ENCODE assay signal across 18 cellular contexts in the genomic region with DNA sequence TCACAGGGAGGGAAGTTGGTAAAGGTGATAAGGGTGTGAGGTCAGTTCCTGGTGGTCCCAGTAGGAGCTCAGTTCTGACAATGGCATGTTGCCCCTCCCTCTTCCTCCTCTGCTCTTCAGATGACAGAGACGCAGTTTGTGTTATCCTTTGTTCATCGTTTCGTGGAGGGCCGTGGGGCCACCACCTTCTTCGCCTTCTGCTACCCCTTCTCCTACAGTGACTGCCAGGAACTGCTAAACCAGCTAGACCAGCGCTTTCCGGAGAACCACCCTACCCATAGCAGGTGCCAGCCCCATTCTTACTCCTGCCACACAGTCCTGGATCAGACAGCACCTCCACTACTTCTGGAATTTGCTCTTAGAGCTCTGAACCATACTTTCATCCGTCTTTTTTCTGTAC.
"Had no signal": no experiment of that assay in that cellular context is flagged by ENCODE, and none has a peak within 500 bp of the region (broad histone marks: within the 10 kb centered on the region; RNA-seq: fewer than 3 reads in every experiment).

No MANE protein-coding gene starts in this region.

- H3K4me3 Mint-ChIP-seq: dendritic cell treated with granulocyte-macrophage colony-stimulating factor and Interleukin-4, amounts not matched to agents 40 ng/mL and 50 ng/mL, for 4 days had no signal

- DNase-seq: activated CD4-positive, alpha-beta T cell treated with anti-CD3 and anti-CD28 coated beads, Interleukin-2, amount 50 U/mL, for 4 hours; activated naive CD8-positive, alpha-beta T cell treated with anti-CD3 and anti-CD28 coated beads for 36 hours; effector memory CD4-positive, alpha-beta T cell; heart right ventricle; left colon; lower lobe of right lung; midbrain; nucleus accumbens; stimulated activated CD4-positive, alpha-beta T cell treated with anti-CD3 and anti-CD28 coated beads, Interleukin-4, amount 100 ng/mL, for 4 hours; stimulated activated CD8-positive, alpha-beta memory T cell treated with anti-CD3 and anti-CD28 coated beads, Interleukin-4, amount 100 ng/mL, for 48 hours; T-helper 9 cell had no signal

- H3K27ac ChIP-seq: heart right ventricle, lower lobe of right lung, right atrium auricular region, skin epidermis, upper lobe of left lung had no signal

- H3K9me3 ChIP-seq: heart right ventricle, lower lobe of right lung, right atrium auricular region, upper lobe of left lung had no signal

- ATAC-seq: activated CD4-positive, CD25-positive, alpha-beta regulatory T cell treated with anti-CD3 and anti-CD28 coated beads, Interleukin-2, amount 50 U/mL, for 24 hours; heart right ventricle; left colon; lower lobe of right lung had no signal

- H3K4me3 ChIP-seq: heart right ventricle, lower lobe of right lung, right atrium auricular region, skin epidermis, upper lobe of left lung had no signal

- FAIRE-seq: frontal cortex had no signal

- H3K27me3 ChIP-seq: heart right ventricle, right atrium auricular region, upper lobe of left lung had no signal

- H3K27ac Mint-ChIP-seq: activated naive CD8-positive, alpha-beta T cell treated with anti-CD3 and anti-CD28 coated beads for 36 hours; dendritic cell treated with granulocyte-macrophage colony-stimulating factor and Interleukin-4, amounts not matched to agents 40 ng/mL and 50 ng/mL, for 4 days; stimulated activated naive CD8-positive, alpha-beta T cell treated with anti-CD3 and anti-CD28 coated beads, Interleukin-15, Interleukin-2, amounts not matched to agents 100 ng/mL and 50 ng/mL, for 24 hours had no signal

- H3K9me3 Mint-ChIP-seq: dendritic cell treated with granulocyte-macrophage colony-stimulating factor and Interleukin-4, amounts not matched to agents 40 ng/mL and 50 ng/mL, for 4 days; stimulated activated naive CD8-positive, alpha-beta T cell treated with anti-CD3 and anti-CD28 coated beads, Interleukin-15, Interleukin-2, amounts not matched to agents 100 ng/mL and 50 ng/mL, for 24 hours had no signal
